29 cellular contexts compared by ENCODE assay signal in genomic region chr15:71501344-71502128, GRCh38.
DNase-seq lines count a peak whose midpoint lies in the region; ATAC-seq and TF ChIP-seq lines count a peak whose summit lies in the region.
"Had no signal": no experiment of that assay in that cellular context is flagged by ENCODE, and none has a peak within 500 bp of the region (broad histone marks: within the 10 kb centered on the region; RNA-seq: fewer than 3 reads in every experiment).

No MANE protein-coding gene starts in this region.

- peak overlapping the region; percentile 12 for H3K27ac Mint-ChIP-seq in type B pancreatic cell
- H3K27ac Mint-ChIP-seq: activated naive CD8-positive, alpha-beta T cell; CD4-positive, CD25-positive, alpha-beta regulatory T cell; natural killer cell treated with Interleukin-12 subunit alpha and Interleukin-12 subunit beta and Interleukin-15 and Interleukin-18, amount 100 ng/mL, for 72 hours had no signal

- peak; percentile 88 for ATAC-seq in Right ventricle myocardium inferior
- ATAC-seq in heart left ventricle, result peak; percentile 89 to 94 (median 94)
- ATAC-seq: natural killer cell treated with Interleukin-12 subunit alpha and Interleukin-12 subunit beta and Interleukin-15 and Interleukin-18, amount 100 ng/mL, for 72 hours; Panc1 had no signal

- H3K9ac ChIP-seq in liver (ENCODE audit: low read depth in 1 of 2, low read length in 2 of 2) (no peak overlapping the region), SK-N-SH (no peak overlapping the region)
- H3K9ac ChIP-seq: GM23248 had no signal

- TF ChIP-seq EP300 in SK-N-SH (IDR thresholded peaks at IDR 0.05; ENCODE audit: borderline replicate concordance in 1 of 2, low read depth in 1 of 2, low read length in 1 of 2), result no peak

- H3K9me2 ChIP-seq in SK-N-SH, result no peaks in the 10 kb centered on the region

- no peaks in the 10 kb centered on the region for H3K27me3 ChIP-seq in heart left ventricle
- H3K27me3 ChIP-seq in liver (ENCODE audit: control insufficient read depth in 4 of 4, insufficient read depth in 4 of 4, low read length in 3 of 4), result no peaks in the 10 kb centered on the region
- H3K27me3 ChIP-seq in SK-N-SH (ENCODE audit: insufficient read depth), result no peaks in the 10 kb centered on the region
- H3K27me3 ChIP-seq: testis, uterus had no signal

- intact Hi-C loops in Right ventricle myocardium inferior (cut with DNase I), result loop anchor here (5.0 kb wide), 3 partner anchors 46 to 96 kb away; no protein-coding TSS in a partner anchor
- intact Hi-C loops in cardiac septum (cut with DNase I), result no loop called here
- intact Hi-C loops in heart left ventricle (cut with DNase I), result loop anchor here in 1 of 10 donors (2.0 kb wide), 1 partner anchor 47 kb away; no protein-coding TSS in a partner anchor

- H3K4me3 Mint-ChIP-seq in type B pancreatic cell, result no peak overlapping the region
- H3K4me3 Mint-ChIP-seq: activated naive CD8-positive, alpha-beta T cell; CD4-positive, CD25-positive, alpha-beta regulatory T cell; natural killer cell treated with Interleukin-12 subunit alpha and Interleukin-12 subunit beta and Interleukin-15 and Interleukin-18, amount 100 ng/mL, for 72 hours had no signal

- TF ChIP-seq RAD21 in liver (IDR thresholded peaks at IDR 0.05), result peak; percentile 31 to 53
- TF ChIP-seq RAD21 in SK-N-SH (IDR thresholded peaks at IDR 0.05; ENCODE audit: low read length), result no peak

- H3K36me3 Mint-ChIP-seq in type B pancreatic cell, result peaks cover 9% of the 10 kb centered on the region
- H3K36me3 Mint-ChIP-seq: activated naive CD8-positive, alpha-beta T cell; CD4-positive, CD25-positive, alpha-beta regulatory T cell; natural killer cell treated with Interleukin-12 subunit alpha and Interleukin-12 subunit beta and Interleukin-15 and Interleukin-18, amount 100 ng/mL, for 72 hours had no signal

- H3K36me3 ChIP-seq in heart left ventricle (no peaks in the 10 kb centered on the region), liver (ENCODE audit: control insufficient read depth in 4 of 4, insufficient read depth in 3 of 4, low read depth in 1 of 4, low read length in 3 of 4) (no peaks in the 10 kb centered on the region), SK-N-SH (replicated peaks in 1 of 2; ENCODE audit: control insufficient read depth in 1 of 2, insufficient read depth in 2 of 2, low read length in 1 of 2) (peaks cover 0 to 5% of the 10 kb centered on the region in 2 experiments)
- H3K36me3 ChIP-seq: uterus, WERI-Rb-1 had no signal

- no peaks in the 10 kb centered on the region for H3F3A ChIP-seq in SK-N-SH (replicated peaks; ENCODE audit: insufficient read depth)

- no peaks in the 10 kb centered on the region for H4K20me1 ChIP-seq in SK-N-SH (ENCODE audit: insufficient read depth)

- no peak for DNase-seq in Right ventricle myocardium inferior (ENCODE audit: missing footprints)
- DNase-seq in cardiac septum (ENCODE audit: low spot score), result no peak
- peak in 1 of 5 donors; percentile 24 for DNase-seq in heart left ventricle
- no peak for DNase-seq in type B pancreatic cell (ENCODE audit: extremely low spot score, unreplicated experiment)
- no peak for DNase-seq in SK-N-SH
- DNase-seq in T1000 (lab: John Stamatoyannopoulos, UW), result no peak
- no peak for DNase-seq in activated CD4-positive, alpha-beta T cell treated with anti-CD3 and anti-CD28 coated beads, Interleukin-2, amount 50 U/mL, for 48 hours
- DNase-seq: 8988T; activated CD4-positive, alpha-beta T cell treated with anti-CD3 and anti-CD28 coated beads for 48 hours; activated CD8-positive, alpha-beta memory T cell treated with anti-CD3 and anti-CD28 coated beads for 24 hours; activated effector memory CD4-positive, alpha-beta T cell treated with Interleukin-2 at 50 U/mL for 16 hours; CD4-positive, CD25-positive, alpha-beta regulatory T cell; DND-41; GF-D8; GM23248; IMR-90; NCI-H146; NCI-H345; NCI-H69; SIG-M5; stimulated activated naive CD4-positive, alpha-beta T cell treated with Interleukin-2 at 50 U/mL for 16 hours; testis; uterus; WERI-Rb-1 had no signal

- POLR2A ChIA-PET in SK-N-SH (lab: Yijun Ruan, JAX), result no interaction called here

- H2AFZ ChIP-seq in SK-N-SH (ENCODE audit: low read depth), result no peak overlapping the region
- H2AFZ ChIP-seq: GM23248 had no signal

- TF ChIP-seq CTCF in heart left ventricle (IDR thresholded peaks at IDR 0.05) (no peak), liver (IDR thresholded peaks at IDR 0.05; ENCODE audit: low read depth, low read length, missing input control) (no peak), type B pancreatic cell (conservative IDR thresholded peaks at IDR 0.05) (no peak), SK-N-SH (IDR thresholded peaks at IDR 0.05) (no peak)

- no peaks in the 10 kb centered on the region for H3K27me3 Mint-ChIP-seq in type B pancreatic cell

- H3K27ac ChIP-seq in heart left ventricle (peak overlapping the region; percentile 40 to 81 (median 64)), liver (ENCODE audit: low read depth in 1 of 2, low read length in 2 of 2) (peak overlapping the region; percentile 76 to 78), SK-N-SH (ENCODE audit: low read depth in 2 of 2, low read length in 1 of 2) (no peak overlapping the region)
- H3K27ac ChIP-seq: GM23248, testis, uterus, WERI-Rb-1 had no signal

- CTCF ChIA-PET in SK-N-SH (lab: Yijun Ruan, JAX), result no interaction called here

- TF ChIP-seq POLR2A in heart left ventricle (IDR thresholded peaks at IDR 0.05), result no peak

- no peak overlapping the region for H3K4me2 ChIP-seq in SK-N-SH
- H3K4me2 ChIP-seq: smooth muscle cell had no signal

- 50 to 71% (median 62%) methylated on average over 1 of the region's 1 CpG for WGBS in heart left ventricle, 4 donors
- WGBS in liver, result 34% methylated on average over 1 of the region's 1 CpG
- 79% methylated on average over 1 of the region's 1 CpG for WGBS in SK-N-SH (ENCODE audit: low lambda C conversion rate)

- H3K4me1 Mint-ChIP-seq in type B pancreatic cell (ENCODE audit: unreplicated experiment), result peaks cover 13% of the 10 kb centered on the region
- H3K4me1 Mint-ChIP-seq: CD4-positive, CD25-positive, alpha-beta regulatory T cell had no signal

- peaks cover 0 to 8% (median 5%) of the 10 kb centered on the region in 12 donors for H3K9me3 ChIP-seq in heart left ventricle
- H3K9me3 ChIP-seq in liver (ENCODE audit: control insufficient read depth in 4 of 4, low read length in 3 of 4), result no peaks in the 10 kb centered on the region
- H3K9me3 ChIP-seq in SK-N-SH, result 0 out of 2 replicates have a peak, but pooled peaks cover 8% of the 10 kb centered on the region
- H3K9me3 ChIP-seq: testis, uterus had no signal

- peaks cover 15% of the 10 kb centered on the region for H3K9me3 Mint-ChIP-seq in type B pancreatic cell
- H3K9me3 Mint-ChIP-seq: natural killer cell treated with Interleukin-12 subunit alpha and Interleukin-12 subunit beta and Interleukin-15 and Interleukin-18, amount 100 ng/mL, for 72 hours had no signal

- no peak overlapping the region for H3K4me3 ChIP-seq in heart left ventricle
- no peak overlapping the region for H3K4me3 ChIP-seq in liver (ENCODE audit: low read depth in 1 of 3, low read length in 3 of 3)
- H3K4me3 ChIP-seq in SK-N-SH (ENCODE audit: low read depth in 2 of 2, low read length in 1 of 2), result no peak overlapping the region
- H3K4me3 ChIP-seq: GM23248, smooth muscle cell, testis, uterus had no signal

- H3K79me2 ChIP-seq in SK-N-SH (ENCODE audit: insufficient read depth), result no peaks in the 10 kb centered on the region; the same call in 1 of the 2 replicates

- peaks cover 0 to 34% (median 6%) of the 10 kb centered on the region in 12 donors for H3K4me1 ChIP-seq in heart left ventricle
- H3K4me1 ChIP-seq in liver (ENCODE audit: control insufficient read depth in 4 of 4, insufficient read depth in 4 of 4, low read length in 3 of 4), result peaks cover 0 to 17% (median 6%) of the 10 kb centered on the region in 4 donors
- no peaks in the 10 kb centered on the region for H3K4me1 ChIP-seq in SK-N-SH (ENCODE audit: control insufficient read depth in 1 of 2, insufficient read depth in 2 of 2, low read depth in 1 of 2, low read length in 1 of 2)
- H3K4me1 ChIP-seq: testis, uterus had no signal

TF ChIP-seq in liver, 16 proteins besides CTCF, POLR2A, EP300 and RAD21 (continues in another document):
- TF ChIP-seq HNF4A (conservative IDR thresholded peaks at IDR 0.05) (peak; percentile 59 to 77), ATF3 (IDR thresholded peaks at IDR 0.05) (no peak), NR2F2 (IDR thresholded peaks at IDR 0.05) (no peak), FOXA1 (IDR thresholded peaks at IDR 0.05) (peak; percentile 58), JUND (IDR thresholded peaks at IDR 0.05) (peak; percentile 30 to 79), GABPA (IDR thresholded peaks at IDR 0.05 in 1 of 2, conservative IDR thresholded peaks at IDR 0.05 in 1 of 2) (no peak)
- TF ChIP-seq, protein P1, sequence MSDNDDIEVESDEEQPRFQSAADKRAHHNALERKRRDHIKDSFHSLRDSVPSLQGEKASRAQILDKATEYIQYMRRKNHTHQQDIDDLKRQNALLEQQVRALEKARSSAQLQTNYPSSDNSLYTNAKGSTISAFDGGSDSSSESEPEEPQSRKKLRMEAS (IDR thresholded peaks at IDR 0.05), result peak; percentile 43

TF ChIP-seq in SK-N-SH, 30 proteins besides CTCF, POLR2A, EP300 and RAD21 (continues in another document):
- TF ChIP-seq CHD2 (IDR thresholded peaks at IDR 0.05; ENCODE audit: low read length, partially characterized antibody) (no peak), ZBTB33 (IDR thresholded peaks at IDR 0.05; ENCODE audit: borderline replicate concordance, low read depth) (no peak), JUND (IDR thresholded peaks at IDR 0.05) (no peak), TCF12 (IDR thresholded peaks at IDR 0.05) (no peak), SMC3 (IDR thresholded peaks at IDR 0.05; ENCODE audit: low read depth, low read length) (no peak), TEAD4 (IDR thresholded peaks at IDR 0.05; ENCODE audit: borderline replicate concordance, insufficient read depth) (no peak), YY1 (IDR thresholded peaks at IDR 0.05; ENCODE audit: low read depth) (no peak), POLR2AphosphoS5 (IDR thresholded peaks at IDR 0.05; ENCODE audit: low read depth, low read length) (no peak), RFX5 (IDR thresholded peaks at IDR 0.05; ENCODE audit: low read length) (no peak)

Comparison
In these comparisons a context has a peak if more than half of its experiments do, and no peak if none do; other contexts are left out.
1. H3K27ac ChIP-seq: peak in heart left ventricle (12 of 12) and liver (2 of 2); none in SK-N-SH (0 of 2).